8 cellular contexts compared by ENCODE assay signal in the genomic region with DNA sequence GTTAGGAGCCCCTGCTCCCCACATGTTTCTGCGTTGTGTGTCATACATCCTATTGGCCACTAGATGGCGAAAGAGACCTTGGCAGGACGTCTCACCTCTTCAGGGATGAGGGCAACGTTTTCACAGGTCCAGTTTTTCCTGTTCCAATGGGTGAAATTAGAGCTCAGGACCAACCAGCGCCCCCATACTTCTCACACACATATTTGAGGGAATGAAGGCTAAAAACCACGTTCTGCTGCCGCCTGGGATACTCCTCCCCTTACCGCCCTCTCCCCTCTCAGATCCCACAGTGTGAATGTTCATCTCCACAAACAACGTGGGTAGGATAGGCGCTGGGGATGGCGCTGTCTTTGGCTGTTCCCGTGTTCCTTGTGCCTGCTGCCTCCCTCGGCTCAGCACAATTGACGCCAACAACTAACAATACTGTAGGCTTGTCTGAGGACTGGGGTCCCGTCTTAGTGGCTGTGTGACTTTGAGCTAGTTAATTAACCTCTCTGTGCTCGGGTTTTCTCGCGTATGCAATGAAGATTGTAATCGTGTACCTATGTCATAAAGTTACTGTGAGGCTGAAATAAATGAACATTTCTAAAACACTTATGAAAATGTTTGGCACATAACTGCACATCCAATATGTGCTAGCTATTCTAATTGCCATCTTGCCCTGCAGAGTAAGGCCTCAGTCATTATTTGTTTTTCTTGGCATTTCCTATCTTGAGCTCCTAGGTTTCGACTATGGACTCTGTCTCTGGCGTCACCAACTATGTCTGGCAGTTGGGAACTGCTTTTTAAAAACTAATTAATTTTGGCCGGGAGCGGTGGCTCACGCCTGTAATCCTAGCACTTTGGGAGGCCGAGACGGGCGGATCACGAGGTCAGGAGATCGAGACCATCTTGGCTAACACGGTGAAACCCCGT.
DNase-seq lines count a peak whose midpoint lies in the region; ATAC-seq and TF ChIP-seq lines count a peak whose summit lies in the region.

No MANE protein-coding gene starts in this region.

- H3K9me3 Mint-ChIP-seq in activated CD4-positive, alpha-beta memory T cell treated with anti-CD3 and anti-CD28 coated beads for 36 hours, result no peaks in the 10 kb centered on the region

- no peak overlapping the region for H3K27ac Mint-ChIP-seq in activated CD4-positive, alpha-beta memory T cell treated with anti-CD3 and anti-CD28 coated beads for 36 hours

- DNase-seq in Ammon's horn (ENCODE audit: low spot score), result peak; percentile 32
- DNase-seq in NCI-H2107 (lab: John Stamatoyannopoulos, UW), result peak; percentile 60
- peak; percentile 27 for DNase-seq in activated CD4-positive, alpha-beta memory T cell treated with anti-CD3 and anti-CD28 coated beads for 36 hours
- DNase-seq in fibroblast of the aortic adventitia (ENCODE audit: low read depth), result peak; percentile 60
- DNase-seq in omental fat pad (ENCODE audit: low spot score), result no peak
- DNase-seq in T1000 (lab: John Stamatoyannopoulos, UW), result no peak

- ATAC-seq in HG02852 (IDR thresholded peaks at IDR 0.05; ENCODE audit: unreplicated experiment), result peak; percentile 93
- ATAC-seq in omental fat pad (ENCODE audit: low FRiP score), result peak; percentile 41

- H3K4me3 ChIP-seq in fibroblast of the aortic adventitia (ENCODE audit: low read depth, low read length), result no peak overlapping the region

- TF ChIP-seq CTCF in GM12872 (IDR thresholded peaks at IDR 0.05; ENCODE audit: insufficient read depth, low read depth, low read length), result peak; percentile 75
- peak; percentile 92 for TF ChIP-seq CTCF in fibroblast of the aortic adventitia (IDR thresholded peaks at IDR 0.05; ENCODE audit: insufficient read depth, low read length)
- TF ChIP-seq CTCF in omental fat pad (IDR thresholded peaks at IDR 0.05), result peak in 1 of 3 donors; percentile 41

- no peaks in the 10 kb centered on the region for H3K4me1 Mint-ChIP-seq in activated CD4-positive, alpha-beta memory T cell treated with anti-CD3 and anti-CD28 coated beads for 36 hours (ENCODE audit: low read depth)

- no peaks in the 10 kb centered on the region for H3K27me3 Mint-ChIP-seq in activated CD4-positive, alpha-beta memory T cell treated with anti-CD3 and anti-CD28 coated beads for 36 hours

- no peak overlapping the region for H3K4me3 Mint-ChIP-seq in activated CD4-positive, alpha-beta memory T cell treated with anti-CD3 and anti-CD28 coated beads for 36 hours

- CTCF ChIA-PET in activated CD4-positive, alpha-beta memory T cell treated with anti-CD3 and anti-CD28 coated beads for 36 hours (lab: Charles Lee), result interaction anchor here (0.6 to 1.8 kb wide), 22 partner anchors 9 to 791 kb away, joined by 3 to 16 read pairs (median 4); a partner anchor contains a TSS

- POLR2A ChIA-PET in activated CD4-positive, alpha-beta memory T cell treated with anti-CD3 and anti-CD28 coated beads for 36 hours (lab: Charles Lee), result no interaction called here

- intact Hi-C loops in activated CD4-positive, alpha-beta memory T cell treated with anti-CD3 and anti-CD28 coated beads for 36 hours (cut with micrococcal nuclease), result loop anchor here (1.0 to 5.0 kb wide), 3 partner anchors 181 to 771 kb away; a partner anchor contains a TSS

- no peaks in the 10 kb centered on the region for H3K36me3 Mint-ChIP-seq in activated CD4-positive, alpha-beta memory T cell treated with anti-CD3 and anti-CD28 coated beads for 36 hours

Comparison
In these comparisons a context has a peak if more than half of its experiments do, and no peak if none do; other contexts are left out.
1. DNase-seq: peak in Ammon's horn (single experiment), NCI-H2107 (single experiment), activated CD4-positive, alpha-beta memory T cell treated with anti-CD3 and anti-CD28 coated beads for 36 hours (single experiment) and fibroblast of the aortic adventitia (single experiment); none in omental fat pad (single experiment) and T1000 (single experiment).